In genomic region chr6:21451546-21452013, GRCh38 we compare ENCODE assay signal across 1 cellular context.
TF ChIP-seq lines count a peak whose summit lies in the region.

No MANE protein-coding gene starts in this region.

TF ChIP-seq in HepG2, 621 proteins besides CTCF, POLR2A, EP300 and RAD21 (continued from another document and continues in another):
- TF ChIP-seq, protein P1, sequence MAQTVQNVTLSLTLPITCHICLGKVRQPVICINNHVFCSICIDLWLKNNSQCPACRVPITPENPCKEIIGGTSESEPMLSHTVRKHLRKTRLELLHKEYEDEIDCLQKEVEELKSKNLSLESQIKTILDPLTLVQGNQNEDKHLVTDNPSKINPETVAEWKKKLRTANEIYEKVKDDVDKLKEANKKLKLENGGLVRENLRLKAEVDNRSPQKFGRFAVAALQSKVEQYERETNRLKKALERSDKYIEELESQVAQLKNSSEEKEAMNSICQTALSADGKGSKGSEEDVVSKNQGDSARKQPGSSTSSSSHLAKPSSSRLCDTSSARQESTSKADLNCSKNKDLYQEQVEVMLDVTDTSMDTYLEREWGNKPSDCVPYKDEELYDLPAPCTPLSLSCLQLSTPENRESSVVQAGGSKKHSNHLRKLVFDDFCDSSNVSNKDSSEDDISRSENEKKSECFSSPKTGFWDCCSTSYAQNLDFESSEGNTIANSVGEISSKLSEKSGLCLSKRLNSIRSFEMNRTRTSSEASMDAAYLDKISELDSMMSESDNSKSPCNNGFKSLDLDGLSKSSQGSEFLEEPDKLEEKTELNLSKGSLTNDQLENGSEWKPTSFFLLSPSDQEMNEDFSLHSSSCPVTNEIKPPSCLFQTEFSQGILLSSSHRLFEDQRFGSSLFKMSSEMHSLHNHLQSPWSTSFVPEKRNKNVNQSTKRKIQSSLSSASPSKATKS (CRISPR knock-in tag; IDR thresholded peaks at IDR 0.05), result no peak
- TF ChIP-seq PCBP1 (IDR thresholded peaks at IDR 0.05; ENCODE audit: borderline replicate concordance, low read depth, low read length) (no peak), STAG1 (CRISPR knock-in tag; IDR thresholded peaks at IDR 0.05) (peak; percentile 21), CREM (IDR thresholded peaks at IDR 0.05) (peak; percentile 78), CREM (CRISPR knock-in tag; IDR thresholded peaks at IDR 0.05) (no peak), ZFP36 (IDR thresholded peaks at IDR 0.05; ENCODE audit: borderline replicate concordance, low read depth, low read length, partially characterized antibody) (peak; percentile 64), CAMTA2 (CRISPR knock-in tag; IDR thresholded peaks at IDR 0.05; ENCODE audit: borderline replicate concordance) (no peak), FOXP1 (IDR thresholded peaks at IDR 0.05) (peak; percentile 63; the same call in 1 of the 2 replicates), FOXP1 (CRISPR knock-in tag; IDR thresholded peaks at IDR 0.05) (peak; percentile 96), ZSCAN31 (CRISPR knock-in tag; IDR thresholded peaks at IDR 0.05; ENCODE audit: low read depth) (no peak), YEATS2 (CRISPR knock-in tag; IDR thresholded peaks at IDR 0.05; ENCODE audit: borderline replicate concordance) (no peak; the same call in 1 of the 2 replicates), NAIF1 (CRISPR knock-in tag; IDR thresholded peaks at IDR 0.05; ENCODE audit: borderline replicate concordance) (no peak), ZFP90 (CRISPR knock-in tag; IDR thresholded peaks at IDR 0.05; ENCODE audit: borderline replicate concordance) (no peak), ZNF580 (CRISPR knock-in tag; IDR thresholded peaks at IDR 0.05; ENCODE audit: borderline replicate concordance, low read depth) (no peak), BHLHE40 (IDR thresholded peaks at IDR 0.05; ENCODE audit: low read length) (0 out of 2 replicates have a peak, but pooled peaks have one; percentile 22), EED (CRISPR knock-in tag; IDR thresholded peaks at IDR 0.05) (no peak), ZNF720 (CRISPR knock-in tag; IDR thresholded peaks at IDR 0.05) (no peak), TBX2 (CRISPR knock-in tag; IDR thresholded peaks at IDR 0.05; ENCODE audit: borderline replicate concordance) (peak; percentile 43; the same call in 1 of the 2 replicates), PHF8 (CRISPR knock-in tag; IDR thresholded peaks at IDR 0.05) (no peak), DPF2 (CRISPR knock-in tag; IDR thresholded peaks at IDR 0.05; ENCODE audit: borderline replicate concordance, low read depth) (peak; percentile 77; the same call in 1 of the 2 replicates), TMF1 (CRISPR knock-in tag; IDR thresholded peaks at IDR 0.05; ENCODE audit: low read depth) (no peak), SETDB1 (CRISPR knock-in tag; IDR thresholded peaks at IDR 0.05; ENCODE audit: borderline replicate concordance) (no peak), THAP8 (CRISPR knock-in tag; IDR thresholded peaks at IDR 0.05; ENCODE audit: borderline replicate concordance) (no peak), ZNF567 (CRISPR knock-in tag; IDR thresholded peaks at IDR 0.05; ENCODE audit: borderline replicate concordance) (no peak), MIXL1 (CRISPR knock-in tag; IDR thresholded peaks at IDR 0.05) (peak; percentile 98), ZNF564 (CRISPR knock-in tag; IDR thresholded peaks at IDR 0.05) (no peak), ZNF619 (CRISPR knock-in tag; IDR thresholded peaks at IDR 0.05) (no peak), ZNF362 (CRISPR knock-in tag; IDR thresholded peaks at IDR 0.05; ENCODE audit: borderline replicate concordance) (peak; percentile 85; the same call in 1 of the 2 replicates), ELF4 (CRISPR knock-in tag; IDR thresholded peaks at IDR 0.05; ENCODE audit: borderline replicate concordance) (peak; percentile 71; the same call in 1 of the 2 replicates), HOXD1 (CRISPR knock-in tag; IDR thresholded peaks at IDR 0.05) (no peak), REL (CRISPR knock-in tag; conservative IDR thresholded peaks at IDR 0.05) (no peak), TFDP1 (CRISPR knock-in tag; IDR thresholded peaks at IDR 0.05; ENCODE audit: borderline replicate concordance) (no peak), HIVEP1 (CRISPR knock-in tag; IDR thresholded peaks at IDR 0.05) (no peak), FOXM1 (CRISPR knock-in tag; IDR thresholded peaks at IDR 0.05) (no peak), ZNF782 (CRISPR knock-in tag; IDR thresholded peaks at IDR 0.05; ENCODE audit: borderline replicate concordance) (no peak), TCF12 (IDR thresholded peaks at IDR 0.05) (no peak), TCF12 (CRISPR knock-in tag; IDR thresholded peaks at IDR 0.05) (peak; percentile 69; the same call in 1 of the 2 replicates), IRF2 (CRISPR knock-in tag; IDR thresholded peaks at IDR 0.05) (peak; percentile 70), AFF4 (CRISPR knock-in tag; IDR thresholded peaks at IDR 0.05) (no peak)
- TF ChIP-seq, protein P2, sequence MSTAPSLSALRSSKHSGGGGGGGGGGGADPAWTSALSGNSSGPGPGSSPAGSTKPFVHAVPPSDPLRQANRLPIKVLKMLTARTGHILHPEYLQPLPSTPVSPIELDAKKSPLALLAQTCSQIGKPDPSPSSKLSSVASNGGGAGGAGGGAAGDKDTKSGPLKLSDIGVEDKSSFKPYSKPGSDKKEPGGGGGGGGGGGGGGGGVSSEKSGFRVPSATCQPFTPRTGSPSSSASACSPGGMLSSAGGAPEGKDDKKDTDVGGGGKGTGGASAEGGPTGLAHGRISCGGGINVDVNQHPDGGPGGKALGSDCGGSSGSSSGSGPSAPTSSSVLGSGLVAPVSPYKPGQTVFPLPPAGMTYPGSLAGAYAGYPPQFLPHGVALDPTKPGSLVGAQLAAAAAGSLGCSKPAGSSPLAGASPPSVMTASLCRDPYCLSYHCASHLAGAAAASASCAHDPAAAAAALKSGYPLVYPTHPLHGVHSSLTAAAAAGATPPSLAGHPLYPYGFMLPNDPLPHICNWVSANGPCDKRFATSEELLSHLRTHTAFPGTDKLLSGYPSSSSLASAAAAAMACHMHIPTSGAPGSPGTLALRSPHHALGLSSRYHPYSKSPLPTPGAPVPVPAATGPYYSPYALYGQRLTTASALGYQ (CRISPR knock-in tag; IDR thresholded peaks at IDR 0.05), result peak; percentile 75; the same call in 1 of the 2 replicates
- TF ChIP-seq, protein P3, sequence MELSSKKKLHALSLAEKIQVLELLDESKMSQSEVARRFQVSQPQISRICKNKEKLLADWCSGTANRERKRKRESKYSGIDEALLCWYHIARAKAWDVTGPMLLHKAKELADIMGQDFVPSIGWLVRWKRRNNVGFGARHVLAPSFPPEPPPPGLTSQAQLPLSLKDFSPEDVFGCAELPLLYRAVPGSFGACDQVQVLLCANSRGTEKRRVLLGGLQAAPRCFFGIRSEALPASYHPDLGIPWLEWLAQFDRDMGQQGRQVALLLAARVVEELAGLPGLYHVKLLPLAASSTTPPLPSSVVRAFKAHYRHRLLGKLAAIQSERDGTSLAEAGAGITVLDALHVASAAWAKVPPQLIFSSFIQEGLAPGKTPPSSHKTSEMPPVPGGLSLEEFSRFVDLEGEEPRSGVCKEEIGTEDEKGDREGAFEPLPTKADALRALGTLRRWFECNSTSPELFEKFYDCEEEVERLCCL (CRISPR knock-in tag; IDR thresholded peaks at IDR 0.05; ENCODE audit: borderline replicate concordance), result no peak
- TF ChIP-seq, protein P4, sequence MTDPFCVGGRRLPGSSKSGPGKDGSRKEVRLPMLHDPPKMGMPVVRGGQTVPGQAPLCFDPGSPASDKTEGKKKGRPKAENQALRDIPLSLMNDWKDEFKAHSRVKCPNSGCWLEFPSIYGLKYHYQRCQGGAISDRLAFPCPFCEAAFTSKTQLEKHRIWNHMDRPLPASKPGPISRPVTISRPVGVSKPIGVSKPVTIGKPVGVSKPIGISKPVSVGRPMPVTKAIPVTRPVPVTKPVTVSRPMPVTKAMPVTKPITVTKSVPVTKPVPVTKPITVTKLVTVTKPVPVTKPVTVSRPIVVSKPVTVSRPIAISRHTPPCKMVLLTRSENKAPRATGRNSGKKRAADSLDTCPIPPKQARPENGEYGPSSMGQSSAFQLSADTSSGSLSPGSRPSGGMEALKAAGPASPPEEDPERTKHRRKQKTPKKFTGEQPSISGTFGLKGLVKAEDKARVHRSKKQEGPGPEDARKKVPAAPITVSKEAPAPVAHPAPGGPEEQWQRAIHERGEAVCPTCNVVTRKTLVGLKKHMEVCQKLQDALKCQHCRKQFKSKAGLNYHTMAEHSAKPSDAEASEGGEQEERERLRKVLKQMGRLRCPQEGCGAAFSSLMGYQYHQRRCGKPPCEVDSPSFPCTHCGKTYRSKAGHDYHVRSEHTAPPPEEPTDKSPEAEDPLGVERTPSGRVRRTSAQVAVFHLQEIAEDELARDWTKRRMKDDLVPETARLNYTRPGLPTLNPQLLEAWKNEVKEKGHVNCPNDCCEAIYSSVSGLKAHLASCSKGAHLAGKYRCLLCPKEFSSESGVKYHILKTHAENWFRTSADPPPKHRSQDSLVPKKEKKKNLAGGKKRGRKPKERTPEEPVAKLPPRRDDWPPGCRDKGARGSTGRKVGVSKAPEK (CRISPR knock-in tag; IDR thresholded peaks at IDR 0.05; ENCODE audit: borderline replicate concordance), result no peak
- TF ChIP-seq, protein P5, sequence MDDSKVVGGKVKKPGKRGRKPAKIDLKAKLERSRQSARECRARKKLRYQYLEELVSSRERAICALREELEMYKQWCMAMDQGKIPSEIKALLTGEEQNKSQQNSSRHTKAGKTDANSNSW (CRISPR knock-in tag; IDR thresholded peaks at IDR 0.05; ENCODE audit: borderline replicate concordance), result no peak
- TF ChIP-seq, protein P6, sequence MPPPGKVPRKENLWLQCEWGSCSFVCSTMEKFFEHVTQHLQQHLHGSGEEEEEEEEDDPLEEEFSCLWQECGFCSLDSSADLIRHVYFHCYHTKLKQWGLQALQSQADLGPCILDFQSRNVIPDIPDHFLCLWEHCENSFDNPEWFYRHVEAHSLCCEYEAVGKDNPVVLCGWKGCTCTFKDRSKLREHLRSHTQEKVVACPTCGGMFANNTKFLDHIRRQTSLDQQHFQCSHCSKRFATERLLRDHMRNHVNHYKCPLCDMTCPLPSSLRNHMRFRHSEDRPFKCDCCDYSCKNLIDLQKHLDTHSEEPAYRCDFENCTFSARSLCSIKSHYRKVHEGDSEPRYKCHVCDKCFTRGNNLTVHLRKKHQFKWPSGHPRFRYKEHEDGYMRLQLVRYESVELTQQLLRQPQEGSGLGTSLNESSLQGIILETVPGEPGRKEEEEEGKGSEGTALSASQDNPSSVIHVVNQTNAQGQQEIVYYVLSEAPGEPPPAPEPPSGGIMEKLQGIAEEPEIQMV (CRISPR knock-in tag; IDR thresholded peaks at IDR 0.05; ENCODE audit: low read depth), result no peak
- TF ChIP-seq, protein P7, sequence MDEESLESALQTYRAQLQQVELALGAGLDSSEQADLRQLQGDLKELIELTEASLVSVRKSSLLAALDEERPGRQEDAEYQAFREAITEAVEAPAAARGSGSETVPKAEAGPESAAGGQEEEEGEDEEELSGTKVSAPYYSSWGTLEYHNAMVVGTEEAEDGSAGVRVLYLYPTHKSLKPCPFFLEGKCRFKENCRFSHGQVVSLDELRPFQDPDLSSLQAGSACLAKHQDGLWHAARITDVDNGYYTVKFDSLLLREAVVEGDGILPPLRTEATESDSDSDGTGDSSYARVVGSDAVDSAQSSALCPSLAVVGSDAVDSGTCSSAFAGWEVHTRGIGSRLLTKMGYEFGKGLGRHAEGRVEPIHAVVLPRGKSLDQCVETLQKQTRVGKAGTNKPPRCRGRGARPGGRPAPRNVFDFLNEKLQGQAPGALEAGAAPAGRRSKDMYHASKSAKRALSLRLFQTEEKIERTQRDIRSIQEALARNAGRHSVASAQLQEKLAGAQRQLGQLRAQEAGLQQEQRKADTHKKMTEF (CRISPR knock-in tag; IDR thresholded peaks at IDR 0.05), result peak; percentile 92
